In the genomic region with DNA sequence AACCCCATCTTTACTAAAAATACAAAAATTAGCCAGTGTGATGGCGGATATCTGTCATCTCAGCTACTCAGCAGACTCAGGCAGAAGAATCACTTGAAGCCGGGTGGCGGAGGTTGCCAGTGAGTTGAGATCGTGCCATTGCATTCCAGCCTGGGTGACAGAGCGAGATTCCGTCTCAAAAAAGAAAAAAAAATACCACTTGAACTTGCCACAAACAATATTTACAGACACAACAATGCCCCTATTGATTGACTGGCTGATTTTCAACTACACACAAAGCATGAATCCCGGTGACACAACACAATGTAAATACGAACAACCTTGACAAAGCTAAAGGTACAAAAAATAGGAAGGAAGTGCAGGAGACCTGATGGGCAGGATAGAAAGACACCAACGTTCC, we compare ENCODE assay signal across 1 cellular context.
TF ChIP-seq lines count a peak whose summit lies in the region.

No MANE protein-coding gene starts in this region.

TF ChIP-seq in IMR-90, 13 proteins besides CTCF, POLR2A, EP300 and RAD21:
- no peak for TF ChIP-seq CEBPB (IDR thresholded peaks at IDR 0.05; ENCODE audit: low read depth, low read length)
